16 cellular contexts compared by ENCODE assay signal in genomic region chr12:92058664-92059063, GRCh38.
A peak's percentile ranks its signal among the peaks of the same experiment; 100 is the strongest.
DNase-seq lines count a peak whose midpoint lies in the region; ATAC-seq and TF ChIP-seq lines count a peak whose summit lies in the region.
"Had no signal": no experiment of that assay in that cellular context is flagged by ENCODE, and none has a peak within 500 bp of the region (broad histone marks: within the 10 kb centered on the region; RNA-seq: fewer than 3 reads in every experiment).

No MANE protein-coding gene starts in this region.

- H3K27me3 Mint-ChIP-seq in CD14-positive monocyte (ENCODE audit: low read depth in 3 of 3): peaks cover 0 to 2% (median 0%) of the 10 kb centered on the region in 3 donors
- H3K27me3 Mint-ChIP-seq in activated T-helper 17 cell treated with anti-CD3 and anti-CD28 coated beads, Interleukin-2, amount 50 U/mL, for 72 hours: no peaks in the 10 kb centered on the region
- H3K27me3 Mint-ChIP-seq in mesothelial cell of epicardium (ENCODE audit: low read depth): no peaks in the 10 kb centered on the region

- H3K4me3 Mint-ChIP-seq in CD14-positive monocyte (no peak overlapping the region), mesothelial cell of epicardium (no peak overlapping the region)
- H3K4me3 Mint-ChIP-seq in activated T-helper 17 cell treated with anti-CD3 and anti-CD28 coated beads, Interleukin-2, amount 50 U/mL, for 72 hours: peak overlapping the region; percentile 74

- H3K27ac ChIP-seq in upper lobe of right lung (no peak overlapping the region), right lobe of liver (no peak overlapping the region)
- H3K27ac ChIP-seq: PC-9 had no signal

- TF ChIP-seq CTCF in CD14-positive monocyte (IDR thresholded peaks at IDR 0.05): no peak
- TF ChIP-seq CTCF in upper lobe of right lung (IDR thresholded peaks at IDR 0.05): no peak
- TF ChIP-seq CTCF in mesothelial cell of epicardium (IDR thresholded peaks at IDR 0.05; ENCODE audit: unreplicated experiment): no peak
- TF ChIP-seq CTCF in right lobe of liver (IDR thresholded peaks at IDR 0.05): no peak

- H3K9me3 ChIP-seq in upper lobe of right lung (no peaks in the 10 kb centered on the region), right lobe of liver (no peaks in the 10 kb centered on the region)

- no peaks in the 10 kb centered on the region for H3K36me3 Mint-ChIP-seq in CD14-positive monocyte
- H3K36me3 Mint-ChIP-seq in activated T-helper 17 cell treated with anti-CD3 and anti-CD28 coated beads, Interleukin-2, amount 50 U/mL, for 72 hours (ENCODE audit: low read depth): peaks cover 20% of the 10 kb centered on the region
- no peaks in the 10 kb centered on the region for H3K36me3 Mint-ChIP-seq in mesothelial cell of epicardium

- no peak for DNase-seq in CD14-positive monocyte (ENCODE audit: low spot score)
- DNase-seq in upper lobe of right lung: no peak
- DNase-seq in mesothelial cell of epicardium (ENCODE audit: low spot score in 2 of 2, unreplicated experiment in 2 of 2): no peak
- DNase-seq in right lobe of liver: no peak
- DNase-seq: activated CD4-positive, alpha-beta T cell treated with anti-CD3 and anti-CD28 coated beads for 48 hours; erythroblast; head of caudate nucleus; HFFc6; NCI-H1105 treated with DMSO at 0.1 percent for 48 hours; PC-9; right cardiac atrium; stimulated activated CD4-positive, alpha-beta T cell treated with anti-CD3 and anti-CD28 coated beads, Interleukin-2, amount 100 ng/mL, for 48 hours had no signal

- H3K27me3 ChIP-seq in upper lobe of right lung (no peaks in the 10 kb centered on the region), right lobe of liver (no peaks in the 10 kb centered on the region)

- intact Hi-C loops in CD14-positive monocyte (cut with micrococcal nuclease): no loop called here
- intact Hi-C loops in upper lobe of right lung (cut with DNase I): no loop called here
- intact Hi-C loops in right lobe of liver (cut with DNase I): no loop called here

- H3K27ac Mint-ChIP-seq in CD14-positive monocyte (peak overlapping the region in 5 of 7 donors; percentile 13 to 96 (median 63)), mesothelial cell of epicardium (no peak overlapping the region)
- peak overlapping the region; percentile 81 for H3K27ac Mint-ChIP-seq in activated T-helper 17 cell treated with anti-CD3 and anti-CD28 coated beads, Interleukin-2, amount 50 U/mL, for 72 hours

- H3K36me3 ChIP-seq in upper lobe of right lung (no peaks in the 10 kb centered on the region), right lobe of liver (no peaks in the 10 kb centered on the region)

- peak; percentile 68 for ATAC-seq in GM18870 (IDR thresholded peaks at IDR 0.05; ENCODE audit: unreplicated experiment)
- peak; percentile 60 for ATAC-seq in HG02973 (IDR thresholded peaks at IDR 0.05; ENCODE audit: unreplicated experiment)
- ATAC-seq in activated T-helper 17 cell treated with anti-CD3 and anti-CD28 coated beads, Interleukin-2, amount 50 U/mL, for 72 hours (replicated peaks): peak; percentile 36
- no peak for ATAC-seq in upper lobe of right lung
- no peak for ATAC-seq in GM21717 (IDR thresholded peaks at IDR 0.05; ENCODE audit: unreplicated experiment)
- ATAC-seq in right lobe of liver: no peak
- ATAC-seq: right cardiac atrium had no signal

- H3K9me3 Mint-ChIP-seq in CD14-positive monocyte (peaks cover 0 to 10% (median 4%) of the 10 kb centered on the region in 7 donors), mesothelial cell of epicardium (peaks cover 12% of the 10 kb centered on the region)
- peaks cover 10% of the 10 kb centered on the region for H3K9me3 Mint-ChIP-seq in activated T-helper 17 cell treated with anti-CD3 and anti-CD28 coated beads, Interleukin-2, amount 50 U/mL, for 72 hours
- H3K9me3 Mint-ChIP-seq: HFFc6 had no signal

- H3K4me1 Mint-ChIP-seq in CD14-positive monocyte (peaks cover 63% of the 10 kb centered on the region), mesothelial cell of epicardium (peaks cover 14% of the 10 kb centered on the region)
- H3K4me1 Mint-ChIP-seq in activated T-helper 17 cell treated with anti-CD3 and anti-CD28 coated beads, Interleukin-2, amount 50 U/mL, for 72 hours: peaks cover 51% of the 10 kb centered on the region

- no peak for TF ChIP-seq POLR2A in right lobe of liver (IDR thresholded peaks at IDR 0.05)

- 90% methylated on average over 1 of the region's 1 CpG for WGBS in right lobe of liver (ENCODE audit: insufficient coverage, low coverage, low lambda C conversion rate, missing lambda C conversion rate)

- peaks cover 8% of the 10 kb centered on the region for H3K4me1 ChIP-seq in upper lobe of right lung
- peaks cover 0 to 8% (median 4%) of the 10 kb centered on the region in 4 donors for H3K4me1 ChIP-seq in right lobe of liver

- H3K4me3 ChIP-seq in upper lobe of right lung: no peak overlapping the region
- no peak overlapping the region for H3K4me3 ChIP-seq in right lobe of liver
- H3K4me3 ChIP-seq: PC-9 had no signal

Comparison
In these comparisons a context has a peak if more than half of its experiments do, and no peak if none do; other contexts are left out.
1. ATAC-seq: peak in GM18870 (single experiment), HG02973 (single experiment) and activated T-helper 17 cell treated with anti-CD3 and anti-CD28 coated beads, Interleukin-2, amount 50 U/mL, for 72 hours (single experiment); none in upper lobe of right lung (single experiment), GM21717 (single experiment) and right lobe of liver (0 of 4).